Comparison of ENCODE assay signal across 1 cellular context in genomic region chr4:2936773-2937145, GRCh38.
TF ChIP-seq lines count a peak whose summit lies in the region.

No MANE protein-coding gene starts in this region.

TF ChIP-seq in SK-N-SH, 30 proteins besides CTCF, POLR2A, EP300 and RAD21 (continued from another document):
- TF ChIP-seq FOSL2 (IDR thresholded peaks at IDR 0.05; ENCODE audit: borderline replicate concordance, low read depth): no peak; the same call in 1 of the 2 replicates
